ENCODE assay signal across 21 cellular contexts in the genomic region with DNA sequence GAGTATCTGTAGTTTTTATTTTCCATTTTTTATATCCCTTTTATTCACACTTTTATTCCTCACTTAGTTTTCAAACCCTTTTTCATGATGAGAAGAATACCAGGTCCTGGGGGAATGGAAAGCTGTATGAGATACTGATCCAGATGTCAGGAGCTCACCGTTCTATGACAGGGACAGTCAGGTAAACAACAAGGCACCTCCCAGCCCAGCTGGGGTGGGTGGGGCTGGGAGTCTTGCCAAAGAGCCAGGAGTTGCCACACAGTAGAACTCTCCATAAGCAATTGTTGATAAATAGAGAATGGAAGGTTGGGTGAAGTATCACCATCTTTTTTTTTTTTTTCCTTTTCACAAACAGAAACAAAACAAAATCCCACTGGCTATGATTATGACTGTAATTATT.
"Had no signal": no experiment of that assay in that cellular context is flagged by ENCODE, and none has a peak within 500 bp of the region (broad histone marks: within the 10 kb centered on the region; RNA-seq: fewer than 3 reads in every experiment).

No MANE protein-coding gene starts in this region.

- H3K4me3 ChIP-seq: lung, prostate gland, tibial nerve had no signal

- H3K27me3 ChIP-seq: brain microvascular endothelial cell, tibial nerve had no signal

- ATAC-seq: activated CD4-positive, CD25-positive, alpha-beta regulatory T cell treated with anti-CD3 and anti-CD28 coated beads, Interleukin-2, amount 50 U/mL, for 24 hours; effector memory CD8-positive, alpha-beta T cell; left cardiac atrium; right cardiac atrium had no signal

- H3K4me1 ChIP-seq: prostate gland, tibial nerve had no signal

- H3K36me3 ChIP-seq: brain microvascular endothelial cell, prostate gland, tibial nerve had no signal

- DNase-seq: activated CD4-positive, alpha-beta T cell treated with anti-CD3 and anti-CD28 coated beads, Interleukin-2, amount 50 U/mL, for 1 hour; activated CD8-positive, alpha-beta memory T cell treated with anti-CD3 and anti-CD28 coated beads for 24 hours; activated naive CD4-positive, alpha-beta T cell treated with Interleukin-2 at 50 U/mL for 16 hours; anterior cingulate cortex; brain microvascular endothelial cell; dermis blood vessel endothelial cell; effector memory CD8-positive, alpha-beta T cell; head of caudate nucleus; immature natural killer cell; left cardiac atrium; right cardiac atrium; small intestine; stimulated activated CD4-positive, alpha-beta T cell treated with anti-CD3 and anti-CD28 coated beads, Interleukin-4, amount 100 ng/mL, for 24 hours; stimulated activated naive CD4-positive, alpha-beta T cell; substantia nigra had no signal

- FAIRE-seq: frontal cortex, small intestine had no signal

- H3K9me3 ChIP-seq: prostate gland had no signal

- H3K27ac ChIP-seq: brain microvascular endothelial cell, epithelial cell of prostate, prostate gland, tibial nerve had no signal
